Comparison of ENCODE assay signal across 1 cellular context in genomic region chr4:169010125-169011023, GRCh38.
A peak's percentile ranks its signal among the peaks of the same experiment; 100 is the strongest.
TF ChIP-seq lines count a peak whose summit lies in the region.

TSS of gene CBR4 (minus strand) at chr4:169010255. CDS start at chr4:169010089, 166 bp downstream.

TF ChIP-seq in SK-N-SH, 30 proteins besides CTCF, POLR2A, EP300 and RAD21 (continued from another document):
- TF ChIP-seq, protein P1, sequence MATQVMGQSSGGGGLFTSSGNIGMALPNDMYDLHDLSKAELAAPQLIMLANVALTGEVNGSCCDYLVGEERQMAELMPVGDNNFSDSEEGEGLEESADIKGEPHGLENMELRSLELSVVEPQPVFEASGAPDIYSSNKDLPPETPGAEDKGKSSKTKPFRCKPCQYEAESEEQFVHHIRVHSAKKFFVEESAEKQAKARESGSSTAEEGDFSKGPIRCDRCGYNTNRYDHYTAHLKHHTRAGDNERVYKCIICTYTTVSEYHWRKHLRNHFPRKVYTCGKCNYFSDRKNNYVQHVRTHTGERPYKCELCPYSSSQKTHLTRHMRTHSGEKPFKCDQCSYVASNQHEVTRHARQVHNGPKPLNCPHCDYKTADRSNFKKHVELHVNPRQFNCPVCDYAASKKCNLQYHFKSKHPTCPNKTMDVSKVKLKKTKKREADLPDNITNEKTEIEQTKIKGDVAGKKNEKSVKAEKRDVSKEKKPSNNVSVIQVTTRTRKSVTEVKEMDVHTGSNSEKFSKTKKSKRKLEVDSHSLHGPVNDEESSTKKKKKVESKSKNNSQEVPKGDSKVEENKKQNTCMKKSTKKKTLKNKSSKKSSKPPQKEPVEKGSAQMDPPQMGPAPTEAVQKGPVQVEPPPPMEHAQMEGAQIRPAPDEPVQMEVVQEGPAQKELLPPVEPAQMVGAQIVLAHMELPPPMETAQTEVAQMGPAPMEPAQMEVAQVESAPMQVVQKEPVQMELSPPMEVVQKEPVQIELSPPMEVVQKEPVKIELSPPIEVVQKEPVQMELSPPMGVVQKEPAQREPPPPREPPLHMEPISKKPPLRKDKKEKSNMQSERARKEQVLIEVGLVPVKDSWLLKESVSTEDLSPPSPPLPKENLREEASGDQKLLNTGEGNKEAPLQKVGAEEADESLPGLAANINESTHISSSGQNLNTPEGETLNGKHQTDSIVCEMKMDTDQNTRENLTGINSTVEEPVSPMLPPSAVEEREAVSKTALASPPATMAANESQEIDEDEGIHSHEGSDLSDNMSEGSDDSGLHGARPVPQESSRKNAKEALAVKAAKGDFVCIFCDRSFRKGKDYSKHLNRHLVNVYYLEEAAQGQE (IDR thresholded peaks at IDR 0.05; ENCODE audit: low read depth, low read length), result no peak
- TF ChIP-seq TEAD4 (IDR thresholded peaks at IDR 0.05; ENCODE audit: borderline replicate concordance, insufficient read depth) (no peak), USF2 (IDR thresholded peaks at IDR 0.05; ENCODE audit: borderline replicate concordance, low read depth, low read length) (no peak), ELF1 (IDR thresholded peaks at IDR 0.05) (peak; percentile 86), SIN3A (IDR thresholded peaks at IDR 0.05; ENCODE audit: borderline replicate concordance, low read depth, low read length) (peak; percentile 66; the same call in 1 of the 2 replicates), FOSL2 (IDR thresholded peaks at IDR 0.05; ENCODE audit: borderline replicate concordance, low read depth) (no peak), IRF3 (IDR thresholded peaks at IDR 0.05; ENCODE audit: low read depth, low read length) (no peak), EZH2phosphoT487 (IDR thresholded peaks at IDR 0.05; ENCODE audit: borderline replicate concordance, low read depth) (no peak), RXRA (IDR thresholded peaks at IDR 0.05; ENCODE audit: borderline replicate concordance, low read depth) (no peak), FOXJ3 (CRISPR knock-in tag; IDR thresholded peaks at IDR 0.05) (no peak), NRF1 (IDR thresholded peaks at IDR 0.05; ENCODE audit: low read depth, low read length) (peak; percentile 85), TCF12 (IDR thresholded peaks at IDR 0.05) (no peak), FOXM1 (IDR thresholded peaks at IDR 0.05; ENCODE audit: low read depth) (no peak), CHD2 (IDR thresholded peaks at IDR 0.05; ENCODE audit: low read length, partially characterized antibody) (peak; percentile 60), GABPA (IDR thresholded peaks at IDR 0.05; ENCODE audit: low read depth) (peak; percentile 86), RCOR1 (IDR thresholded peaks at IDR 0.05; ENCODE audit: low read length) (no peak), GATA2 (CRISPR knock-in tag; IDR thresholded peaks at IDR 0.05) (no peak), YY1 (IDR thresholded peaks at IDR 0.05; ENCODE audit: low read depth) (0 out of 2 replicates have a peak, but pooled peaks have one; percentile 19), MXI1 (IDR thresholded peaks at IDR 0.05; ENCODE audit: low read depth, low read length) (peak; percentile 24; the same call in 1 of the 2 replicates)
- TF ChIP-seq, protein P2, sequence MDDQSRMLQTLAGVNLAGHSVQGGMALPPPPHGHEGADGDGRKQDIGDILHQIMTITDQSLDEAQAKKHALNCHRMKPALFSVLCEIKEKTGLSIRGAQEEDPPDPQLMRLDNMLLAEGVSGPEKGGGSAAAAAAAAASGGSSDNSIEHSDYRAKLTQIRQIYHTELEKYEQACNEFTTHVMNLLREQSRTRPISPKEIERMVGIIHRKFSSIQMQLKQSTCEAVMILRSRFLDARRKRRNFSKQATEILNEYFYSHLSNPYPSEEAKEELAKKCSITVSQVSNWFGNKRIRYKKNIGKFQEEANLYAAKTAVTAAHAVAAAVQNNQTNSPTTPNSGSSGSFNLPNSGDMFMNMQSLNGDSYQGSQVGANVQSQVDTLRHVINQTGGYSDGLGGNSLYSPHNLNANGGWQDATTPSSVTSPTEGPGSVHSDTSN (IDR thresholded peaks at IDR 0.05), result peak; percentile 35; the same call in 1 of the 2 replicates
